In genomic region chr12:45879363-45879895, GRCh38 we compare ENCODE assay signal across 17 cellular contexts.
DNase-seq lines count a peak whose midpoint lies in the region; ATAC-seq and TF ChIP-seq lines count a peak whose summit lies in the region.
"Had no signal": no experiment of that assay in that cellular context is flagged by ENCODE, and none has a peak within 500 bp of the region (broad histone marks: within the 10 kb centered on the region; RNA-seq: fewer than 3 reads in every experiment).

No MANE protein-coding gene starts in this region.

- H3K9me3 Mint-ChIP-seq in CD8-positive, alpha-beta memory T cell: no peaks in the 10 kb centered on the region
- H3K9me3 Mint-ChIP-seq in central memory CD8-positive, alpha-beta T cell: no peaks in the 10 kb centered on the region
- H3K9me3 Mint-ChIP-seq in nephron: peaks cover 12% of the 10 kb centered on the region

- H3K27ac Mint-ChIP-seq in CD8-positive, alpha-beta memory T cell: peak overlapping the region; percentile 51 to 93 (median 70)
- H3K27ac Mint-ChIP-seq in central memory CD8-positive, alpha-beta T cell (ENCODE audit: low read depth): peak overlapping the region; percentile 77
- H3K27ac Mint-ChIP-seq in nephron: peak overlapping the region; percentile 70 to 82 (median 71)

- H3K4me1 Mint-ChIP-seq in CD8-positive, alpha-beta memory T cell: peaks cover 47 to 68% (median 56%) of the 10 kb centered on the region in 3 donors
- peaks cover 47% of the 10 kb centered on the region for H3K4me1 Mint-ChIP-seq in central memory CD8-positive, alpha-beta T cell
- H3K4me1 Mint-ChIP-seq in nephron: peaks cover 22% of the 10 kb centered on the region
- H3K4me1 Mint-ChIP-seq: neural progenitor cell had no signal

- DNase-seq in CD8-positive, alpha-beta memory T cell: no peak
- DNase-seq in MM.1S (peak; percentile 13), hepatic stellate cell (ENCODE audit: low spot score) (no peak), kidney tubule cell (ENCODE audit: low spot score) (no peak)
- no peak for DNase-seq in central memory CD8-positive, alpha-beta T cell (ENCODE audit: low spot score in 2 of 2)
- no peak for DNase-seq in stimulated activated naive CD4-positive, alpha-beta T cell treated with Interleukin-2 at 50 U/mL for 16 hours (lab: John Stamatoyannopoulos, UW)
- DNase-seq: activated gamma-delta T cell treated with Interleukin-2 at 50 U/mL for 16 hours; GF-D8; NCI-H2171; NK-92 treated with Interleukin-12 subunit alpha and Interleukin-12 subunit beta, amount 100 ng/mL, for 24 hours; SJCRH30 had no signal

- H3K9me3 ChIP-seq in CD8-positive, alpha-beta memory T cell (ENCODE audit: low read length): no peaks in the 10 kb centered on the region
- H3K9me3 ChIP-seq in MM.1S (replicated peaks; ENCODE audit: insufficient read depth, low read length): no peaks in the 10 kb centered on the region
- H3K9me3 ChIP-seq: HAP-1, SJCRH30 had no signal

- no peak overlapping the region for H3K4me3 ChIP-seq in CD8-positive, alpha-beta memory T cell (ENCODE audit: low read length)
- peak overlapping the region; percentile 21; the same call in 1 of the 2 replicates for H3K4me3 ChIP-seq in MM.1S (ENCODE audit: low read length)
- H3K4me3 ChIP-seq: coronary artery, HAP-1, neural progenitor cell, SJCRH30, skin epidermis had no signal

- peaks cover 30 to 73% (median 34%) of the 10 kb centered on the region in 3 donors for H3K36me3 Mint-ChIP-seq in CD8-positive, alpha-beta memory T cell
- peaks cover 10% of the 10 kb centered on the region for H3K36me3 Mint-ChIP-seq in central memory CD8-positive, alpha-beta T cell (ENCODE audit: insufficient read depth)
- H3K36me3 Mint-ChIP-seq in nephron (ENCODE audit: low read depth): peaks cover 72% of the 10 kb centered on the region

- no peak overlapping the region for H2AFZ ChIP-seq in MM.1S (ENCODE audit: low read length)
- H2AFZ ChIP-seq: neural progenitor cell had no signal

- peaks cover 19% of the 10 kb centered on the region for H3K4me1 ChIP-seq in CD8-positive, alpha-beta memory T cell (ENCODE audit: insufficient read depth, low read length)
- peaks cover 11% of the 10 kb centered on the region; the same call in 1 of the 2 replicates for H3K4me1 ChIP-seq in MM.1S (ENCODE audit: low read length)
- H3K4me1 ChIP-seq: HAP-1, neural progenitor cell, SJCRH30 had no signal

- peaks cover 6% of the 10 kb centered on the region; the same call in 1 of the 2 replicates for H3F3A ChIP-seq in MM.1S (ENCODE audit: insufficient read depth, low read length)

- TF ChIP-seq CTCF in MM.1S (IDR thresholded peaks at IDR 0.05; ENCODE audit: low read length): no peak
- TF ChIP-seq CTCF in nephron (IDR thresholded peaks at IDR 0.05; ENCODE audit: unreplicated experiment in 3 of 3): no peak

- CTCF ChIA-PET in CD8-positive, alpha-beta memory T cell (lab: Charles Lee): no interaction called here

- H4K20me1 ChIP-seq in MM.1S (ENCODE audit: insufficient read depth, low read length): no peaks in the 10 kb centered on the region

- H3K9me2 ChIP-seq in MM.1S (replicated peaks; ENCODE audit: insufficient read depth, low read length): no peaks in the 10 kb centered on the region

- H3K27me3 Mint-ChIP-seq in CD8-positive, alpha-beta memory T cell: no peaks in the 10 kb centered on the region
- H3K27me3 Mint-ChIP-seq in central memory CD8-positive, alpha-beta T cell: no peaks in the 10 kb centered on the region
- H3K27me3 Mint-ChIP-seq in nephron (ENCODE audit: low read depth): no peaks in the 10 kb centered on the region

- H3K9ac ChIP-seq in MM.1S (ENCODE audit: low read length): peak overlapping the region; percentile 44; the same call in 1 of the 2 replicates
- H3K9ac ChIP-seq: neural progenitor cell had no signal

- peak overlapping the region; percentile 49 for H3K4me2 ChIP-seq in MM.1S (ENCODE audit: low read depth, low read length)
- H3K4me2 ChIP-seq: neural progenitor cell had no signal

- peaks cover 30% of the 10 kb centered on the region for H3K79me2 ChIP-seq in MM.1S (ENCODE audit: low read length)

- peak overlapping the region; percentile 49 for H3K27ac ChIP-seq in CD8-positive, alpha-beta memory T cell (ENCODE audit: low read depth, low read length)
- H3K27ac ChIP-seq in MM.1S (ENCODE audit: low read length): peak overlapping the region; percentile 65
- H3K27ac ChIP-seq: coronary artery, SJCRH30 had no signal

- H3K4me3 Mint-ChIP-seq in CD8-positive, alpha-beta memory T cell: peak overlapping the region in 6 of 7 donors; percentile 16 to 80 (median 42)
- peak overlapping the region; percentile 36 for H3K4me3 Mint-ChIP-seq in central memory CD8-positive, alpha-beta T cell
- no peak overlapping the region for H3K4me3 Mint-ChIP-seq in nephron
- H3K4me3 Mint-ChIP-seq: neural progenitor cell had no signal

- H3K36me3 ChIP-seq in CD8-positive, alpha-beta memory T cell (ENCODE audit: insufficient read depth, low read length): peaks cover 11% of the 10 kb centered on the region
- H3K36me3 ChIP-seq in MM.1S (replicated peaks; ENCODE audit: insufficient read depth, low read length): no peaks in the 10 kb centered on the region

- POLR2A ChIA-PET in CD8-positive, alpha-beta memory T cell (lab: Charles Lee): no interaction called here

- no peak for ATAC-seq in central memory CD8-positive, alpha-beta T cell (replicated peaks; ENCODE audit: extremely low read depth, poor library complexity, severe bottlenecking)
- ATAC-seq in HG03439 (IDR thresholded peaks at IDR 0.05; ENCODE audit: unreplicated experiment): no peak

- H3K27me3 ChIP-seq in CD8-positive, alpha-beta memory T cell (ENCODE audit: insufficient read depth, low read length, poor library complexity, severe bottlenecking): no peaks in the 10 kb centered on the region
- H3K27me3 ChIP-seq in MM.1S (replicated peaks; ENCODE audit: insufficient read depth, low read length): no peaks in the 10 kb centered on the region
- H3K27me3 ChIP-seq: neural progenitor cell, SJCRH30 had no signal

Comparison
In these comparisons a context has a peak if more than half of its experiments do, and no peak if none do; other contexts are left out.
1. H3K4me3 Mint-ChIP-seq: peak in CD8-positive, alpha-beta memory T cell (6 of 7) and central memory CD8-positive, alpha-beta T cell (single experiment); none in nephron (0 of 3).
2. Peak in every context shown above with its lines, with median percentiles within 50 percentile points of each other: H3K27ac Mint-ChIP-seq.